24 cellular contexts compared by ENCODE assay signal in genomic region chr13:61142506-61142905, GRCh38.
DNase-seq lines count a peak whose midpoint lies in the region; ATAC-seq and TF ChIP-seq lines count a peak whose summit lies in the region.
"Had no signal": no experiment of that assay in that cellular context is flagged by ENCODE, and none has a peak within 500 bp of the region (broad histone marks: within the 10 kb centered on the region; RNA-seq: fewer than 3 reads in every experiment).

No MANE protein-coding gene starts in this region.

- intact Hi-C loops in PC-3 (cut with micrococcal nuclease): no loop called here
- intact Hi-C loops in esophagus muscularis mucosa (cut with DNase I): no loop called here

- no peak for ATAC-seq in PC-3
- ATAC-seq in HG02610 (IDR thresholded peaks at IDR 0.05; ENCODE audit: unreplicated experiment): no peak
- no peak for ATAC-seq in HG03521 (IDR thresholded peaks at IDR 0.05; ENCODE audit: unreplicated experiment)
- no peak for ATAC-seq in HG03135 (IDR thresholded peaks at IDR 0.05; ENCODE audit: unreplicated experiment)
- ATAC-seq: body of pancreas; HCT116; Panc1; stimulated activated effector memory CD8-positive, alpha-beta T cell treated with anti-CD3 and anti-CD28 coated beads, Interleukin-12 subunit alpha, Interleukin-12 subunit beta, amount 100 ng/mL, for 72 hours had no signal

- TF ChIP-seq CTCF in PC-3 (conservative IDR thresholded peaks at IDR 0.05; ENCODE audit: low read depth, low read length) (no peak), esophagus muscularis mucosa (IDR thresholded peaks at IDR 0.05) (no peak)

- H3K4me2 ChIP-seq in PC-3 (ENCODE audit: low read length): no peak overlapping the region

- H3F3A ChIP-seq in PC-3 (ENCODE audit: low read length, unreplicated experiment): no peaks in the 10 kb centered on the region

- no peak for TF ChIP-seq EP300 in esophagus muscularis mucosa (IDR thresholded peaks at IDR 0.05)

- H3K27me3 ChIP-seq in PC-3 (ENCODE audit: low read length): no peaks in the 10 kb centered on the region
- H3K27me3 ChIP-seq in esophagus muscularis mucosa: no peaks in the 10 kb centered on the region
- H3K27me3 ChIP-seq: body of pancreas, neutrophil had no signal

- no peak overlapping the region for H3K27ac ChIP-seq in PC-3 (ENCODE audit: low read length)
- peak overlapping the region; percentile 30 to 48 (median 44) for H3K27ac ChIP-seq in esophagus muscularis mucosa (replicated peaks in 1 of 4)
- H3K27ac ChIP-seq: body of pancreas, neutrophil had no signal

- H4K20me1 ChIP-seq in PC-3 (ENCODE audit: low read length): no peaks in the 10 kb centered on the region

- H3K79me2 ChIP-seq in PC-3 (ENCODE audit: low read length): no peaks in the 10 kb centered on the region

- H3K9me3 ChIP-seq in PC-3 (ENCODE audit: low read length) (no peaks in the 10 kb centered on the region), esophagus muscularis mucosa (no peaks in the 10 kb centered on the region)
- H3K9me3 ChIP-seq: body of pancreas, neutrophil had no signal

- H3K4me1 ChIP-seq in PC-3 (ENCODE audit: insufficient read depth, low read length) (no peaks in the 10 kb centered on the region), esophagus muscularis mucosa (peaks cover 0 to 39% (median 18%) of the 10 kb centered on the region in 4 donors)
- H3K4me1 ChIP-seq: body of pancreas, Caco-2 had no signal

- CTCF ChIA-PET in PC-3 (lab: Charles Lee): no interaction called here

- no peak overlapping the region for H2AFZ ChIP-seq in PC-3 (ENCODE audit: low read length)

- H3K9ac ChIP-seq in PC-3 (ENCODE audit: low read length): no peak overlapping the region

- TF ChIP-seq POLR2A in esophagus muscularis mucosa (IDR thresholded peaks at IDR 0.05; ENCODE audit: low read depth): no peak

- no peaks in the 10 kb centered on the region for H3K9me2 ChIP-seq in PC-3 (replicated peaks; ENCODE audit: low read length)

- no TSS peak for BruUV-seq in PC-3 (replicated peaks; lab: Mats Ljungman, UMichigan)

- POLR2A ChIA-PET in PC-3 (lab: Charles Lee; ENCODE audit: unreplicated experiment): no interaction called here

- DNase-seq in NCI-H2171 (lab: John Stamatoyannopoulos, UW) (peak; percentile 77), PC-3 (peak; percentile 39), esophagus muscularis mucosa (ENCODE audit: extremely low spot score) (no peak), renal cortical epithelial cell (ENCODE audit: low read depth) (peak; percentile 45)
- DNase-seq: activated CD4-positive, alpha-beta T cell treated with anti-CD3 and anti-CD28 coated beads, Interleukin-2, amount 50 U/mL, for 48 hours; activated CD4-positive, CD25-positive, alpha-beta regulatory T cell treated with anti-CD3 and anti-CD28 coated beads, Interleukin-2, amount 50 U/mL, for 72 hours; activated naive CD4-positive, alpha-beta T cell treated with Interleukin-2 at 50 U/mL for 16 hours; body of pancreas; Caco-2; head of caudate nucleus; islet precursor cell; Karpas-422; MV-4-11; naive B cell; SHP77 treated with DMSO at 0.1 percent for 48 hours; stimulated activated CD4-positive, alpha-beta T cell treated with anti-CD3 and anti-CD28 coated beads, Interleukin-15, amount 100 ng/mL, for 24 hours; T-helper 2 cell had no signal

- no peak overlapping the region for H3K4me3 ChIP-seq in PC-3 (ENCODE audit: low read length)
- H3K4me3 ChIP-seq in esophagus muscularis mucosa: no peak overlapping the region
- H3K4me3 ChIP-seq: body of pancreas had no signal

- H3K36me3 ChIP-seq in PC-3 (ENCODE audit: low read depth, low read length): no peaks in the 10 kb centered on the region
- no peaks in the 10 kb centered on the region for H3K36me3 ChIP-seq in esophagus muscularis mucosa
- H3K36me3 ChIP-seq: neutrophil had no signal
